8 cellular contexts compared by ENCODE assay signal in the genomic region with DNA sequence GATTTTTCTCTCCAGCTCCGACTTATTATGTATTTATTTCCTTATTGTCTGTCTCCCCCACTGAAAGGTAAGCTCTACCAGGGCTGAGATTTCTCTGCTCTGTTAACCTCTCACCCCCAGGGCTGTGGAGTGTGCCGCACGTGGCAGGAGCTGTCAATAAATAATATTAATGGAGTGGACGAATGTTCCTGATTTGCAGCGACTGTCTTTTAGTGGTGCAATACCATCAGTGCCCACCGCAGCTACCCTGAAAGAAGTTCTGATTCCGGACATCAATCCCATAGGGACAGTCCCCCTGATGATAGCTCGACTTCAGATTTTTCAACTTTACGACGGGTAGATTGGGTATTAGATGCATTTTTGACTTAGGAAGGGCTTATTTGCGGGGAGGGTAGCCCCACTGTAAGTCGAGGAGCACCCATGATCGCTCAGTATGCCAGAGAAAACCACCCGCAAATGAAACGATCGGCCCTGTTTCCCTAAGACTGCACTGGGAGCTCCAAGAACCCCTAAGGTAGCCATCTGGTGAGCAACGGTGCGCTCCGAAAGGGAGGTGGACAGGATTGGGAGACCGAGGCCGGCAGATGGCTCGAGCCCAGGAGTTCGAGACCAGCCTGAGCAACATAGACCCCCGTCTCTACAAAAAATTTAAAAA. TPM values are rescaled to one million over a fixed set of nuclear protein-coding genes. Genes with fewer than 3 reads are reported as not detected.
DNase-seq lines count a peak whose midpoint lies in the region; ATAC-seq and TF ChIP-seq lines count a peak whose summit lies in the region.

No MANE protein-coding gene starts in this region.

- H3K36me3 ChIP-seq in Karpas-422 (ENCODE audit: insufficient read depth, low read length), result no peaks in the 10 kb centered on the region

- H3K27ac ChIP-seq in Karpas-422 (ENCODE audit: low read length), result no peak overlapping the region

- H3K9me2 ChIP-seq in Karpas-422 (replicated peaks; ENCODE audit: insufficient read depth, low read length), result no peaks in the 10 kb centered on the region

- TF ChIP-seq CTCF in cardiac fibroblast (IDR thresholded peaks at IDR 0.05; ENCODE audit: low read depth, low read length), result no peak

- H3K9ac ChIP-seq in Karpas-422 (ENCODE audit: low read length), result peak overlapping the region; percentile 67

- peak overlapping the region; percentile 95; the same call in 1 of the 2 replicates for H2AFZ ChIP-seq in Karpas-422 (ENCODE audit: low read length)

- peak overlapping the region; percentile 89 for H3K4me2 ChIP-seq in Karpas-422 (ENCODE audit: low read depth, low read length, poor library complexity, severe bottlenecking)

- no peak for ATAC-seq in GM18861 (IDR thresholded peaks at IDR 0.05; ENCODE audit: unreplicated experiment)

- H3K79me2 ChIP-seq in Karpas-422 (ENCODE audit: low read length), result peaks cover 37% of the 10 kb centered on the region

- peak; percentile 13 for DNase-seq in Daoy (ENCODE audit: low read depth)
- peak; percentile 55 for DNase-seq in Karpas-422
- DNase-seq in cardiac fibroblast (ENCODE audit: low read depth in 2 of 2), result no peak
- DNase-seq in midbrain (lab: John Stamatoyannopoulos, UW), result peak; percentile 28
- DNase-seq in stimulated activated CD4-positive, alpha-beta T cell treated with anti-CD3 and anti-CD28 coated beads, Interleukin-12 subunit alpha, Interleukin-12 subunit beta, amount 100 ng/mL, for 4 hours, result no peak
- no peak for DNase-seq in NCI-H1105 treated with DMSO at 0.1 percent for 48 hours (lab: John Stamatoyannopoulos, UW)
- no peak for DNase-seq in anterior cingulate cortex (lab: John Stamatoyannopoulos, UW)

- peaks cover 22% of the 10 kb centered on the region for H4K20me1 ChIP-seq in Karpas-422 (ENCODE audit: insufficient read depth, low read depth, low read length)

- H3K27me3 ChIP-seq in Karpas-422 (ENCODE audit: low read length), result no peaks in the 10 kb centered on the region

- H3K4me3 ChIP-seq in Karpas-422 (ENCODE audit: low read length) (peak overlapping the region; percentile 70), cardiac fibroblast (replicated peaks in 1 of 2; ENCODE audit: low read depth in 2 of 2, low read length in 2 of 2) (peak overlapping the region; percentile 72 to 76)

- H3K4me1 ChIP-seq in Karpas-422 (ENCODE audit: low read length), result peaks cover 33% of the 10 kb centered on the region

- H3K9me3 ChIP-seq in Karpas-422 (ENCODE audit: low read length), result no peaks in the 10 kb centered on the region

RNA-seq across cellular contexts. Expression of a gene that starts 1.0 kb away (rescaled TPM):
- 15.8 and 22.3 TPM in 2 replicates for total RNA-seq in Daoy (2014; rRNA removed; shearing (Covaris generic))
- 30.7 and 32.9 TPM in 2 replicates for total RNA-seq in Karpas-422 (2014; rRNA removed; shearing (Covaris generic); ENCODE audit: low replicate concordance)

Comparison
In these comparisons a context has a peak if more than half of its experiments do, and no peak if none do; other contexts are left out.
1. DNase-seq: peak in Daoy (single experiment), Karpas-422 (single experiment) and midbrain (single experiment); none in cardiac fibroblast (0 of 2), stimulated activated CD4-positive, alpha-beta T cell treated with anti-CD3 and anti-CD28 coated beads, Interleukin-12 subunit alpha, Interleukin-12 subunit beta, amount 100 ng/mL, for 4 hours (single experiment), NCI-H1105 treated with DMSO at 0.1 percent for 48 hours (single experiment) and anterior cingulate cortex (0 of 58).